Comparison of ENCODE assay signal across 1 cellular context in the genomic region with DNA sequence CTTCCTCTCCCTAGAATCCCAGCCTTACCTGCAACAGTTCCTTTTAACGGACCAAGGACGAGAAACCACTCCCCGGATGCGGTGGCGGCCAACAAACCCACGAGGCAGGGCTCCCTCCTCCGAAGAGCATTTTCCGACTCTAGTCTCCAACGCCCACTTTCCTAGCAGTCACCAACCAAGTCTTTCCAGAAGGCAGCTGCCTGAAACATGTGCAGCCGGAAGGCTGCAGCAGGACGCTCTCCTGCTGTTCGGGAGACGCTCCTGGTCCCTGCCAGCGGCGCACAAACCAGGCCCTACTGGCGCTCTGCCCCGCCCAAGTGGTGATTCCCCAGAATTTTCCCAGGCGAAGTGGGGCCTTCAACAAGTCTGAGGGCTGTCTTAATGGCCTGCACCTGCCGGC.
TF ChIP-seq lines count a peak whose summit lies in the region.

No MANE protein-coding gene starts in this region.

TF ChIP-seq in GM23338, 12 proteins besides CTCF, POLR2A, EP300 and RAD21 (continued from another document):
- TF ChIP-seq, protein P1, sequence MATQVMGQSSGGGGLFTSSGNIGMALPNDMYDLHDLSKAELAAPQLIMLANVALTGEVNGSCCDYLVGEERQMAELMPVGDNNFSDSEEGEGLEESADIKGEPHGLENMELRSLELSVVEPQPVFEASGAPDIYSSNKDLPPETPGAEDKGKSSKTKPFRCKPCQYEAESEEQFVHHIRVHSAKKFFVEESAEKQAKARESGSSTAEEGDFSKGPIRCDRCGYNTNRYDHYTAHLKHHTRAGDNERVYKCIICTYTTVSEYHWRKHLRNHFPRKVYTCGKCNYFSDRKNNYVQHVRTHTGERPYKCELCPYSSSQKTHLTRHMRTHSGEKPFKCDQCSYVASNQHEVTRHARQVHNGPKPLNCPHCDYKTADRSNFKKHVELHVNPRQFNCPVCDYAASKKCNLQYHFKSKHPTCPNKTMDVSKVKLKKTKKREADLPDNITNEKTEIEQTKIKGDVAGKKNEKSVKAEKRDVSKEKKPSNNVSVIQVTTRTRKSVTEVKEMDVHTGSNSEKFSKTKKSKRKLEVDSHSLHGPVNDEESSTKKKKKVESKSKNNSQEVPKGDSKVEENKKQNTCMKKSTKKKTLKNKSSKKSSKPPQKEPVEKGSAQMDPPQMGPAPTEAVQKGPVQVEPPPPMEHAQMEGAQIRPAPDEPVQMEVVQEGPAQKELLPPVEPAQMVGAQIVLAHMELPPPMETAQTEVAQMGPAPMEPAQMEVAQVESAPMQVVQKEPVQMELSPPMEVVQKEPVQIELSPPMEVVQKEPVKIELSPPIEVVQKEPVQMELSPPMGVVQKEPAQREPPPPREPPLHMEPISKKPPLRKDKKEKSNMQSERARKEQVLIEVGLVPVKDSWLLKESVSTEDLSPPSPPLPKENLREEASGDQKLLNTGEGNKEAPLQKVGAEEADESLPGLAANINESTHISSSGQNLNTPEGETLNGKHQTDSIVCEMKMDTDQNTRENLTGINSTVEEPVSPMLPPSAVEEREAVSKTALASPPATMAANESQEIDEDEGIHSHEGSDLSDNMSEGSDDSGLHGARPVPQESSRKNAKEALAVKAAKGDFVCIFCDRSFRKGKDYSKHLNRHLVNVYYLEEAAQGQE (IDR thresholded peaks at IDR 0.05; ENCODE audit: unreplicated experiment): no peak
- no peak for TF ChIP-seq JUNB (IDR thresholded peaks at IDR 0.05; ENCODE audit: unreplicated experiment)
